20 cellular contexts compared by ENCODE assay signal in genomic region chr10:26612151-26612915, GRCh38.
DNase-seq lines count a peak whose midpoint lies in the region; ATAC-seq, FAIRE-seq and TF ChIP-seq lines count a peak whose summit lies in the region.
"Had no signal": no experiment of that assay in that cellular context is flagged by ENCODE, and none has a peak within 500 bp of the region (broad histone marks: within the 10 kb centered on the region; RNA-seq: fewer than 3 reads in every experiment).

No MANE protein-coding gene starts in this region.

- H3K4me1 ChIP-seq in stomach, result peaks cover 0 to 11% (median 0%) of the 10 kb centered on the region in 4 donors
- H3K4me1 ChIP-seq: BLaER1 treated with 17β-estradiol and CSF1 and Interleukin-3, amounts not matched to agents 10 nM and 100 nM; SJCRH30 had no signal

- DNase-seq in NCI-H226 (peak; percentile 5), left lobe of liver (ENCODE audit: low spot score) (no peak), stomach (peak; percentile 49), NCI-H510A treated with DMSO at 0.1 percent for 48 hours (lab: John Stamatoyannopoulos, UW) (no peak)
- DNase-seq in effector memory CD8-positive, alpha-beta T cell, result no peak
- DNase-seq in natural killer cell treated with Interleukin-12 subunit alpha and Interleukin-12 subunit beta and Interleukin-15 and Interleukin-18, amount 100 ng/mL, for 72 hours (ENCODE audit: low spot score), result no peak
- DNase-seq: CD8-positive, alpha-beta memory T cell; DND-41; H9; NCI-H1417 treated with DMSO at 0.1 percent for 48 hours; NCI-H187 treated with DMSO at 0.1 percent for 48 hours; NCI-H345; NCI-H526; PC-3; SJCRH30 had no signal

- H3K27me3 ChIP-seq in stomach, result no peaks in the 10 kb centered on the region
- H3K27me3 ChIP-seq: BLaER1 treated with 17β-estradiol and CSF1 and Interleukin-3, amounts not matched to agents 10 nM and 100 nM had no signal

- H3K36me3 Mint-ChIP-seq in effector memory CD8-positive, alpha-beta T cell (ENCODE audit: insufficient read depth), result no peaks in the 10 kb centered on the region
- no peaks in the 10 kb centered on the region for H3K36me3 Mint-ChIP-seq in natural killer cell treated with Interleukin-12 subunit alpha and Interleukin-12 subunit beta and Interleukin-15 and Interleukin-18, amount 100 ng/mL, for 72 hours
- H3K36me3 Mint-ChIP-seq: CD8-positive, alpha-beta memory T cell had no signal

- H3K4me3 ChIP-seq in stomach, result no peak overlapping the region
- H3K4me3 ChIP-seq: BLaER1 treated with 17β-estradiol and CSF1 and Interleukin-3, amounts not matched to agents 10 nM and 100 nM; SJCRH30 had no signal

- TF ChIP-seq EP300 in stomach (IDR thresholded peaks at IDR 0.05), result no peak

- H3K27ac ChIP-seq in stomach, result peak overlapping the region; percentile 36 to 88 (median 55)
- H3K27ac ChIP-seq: BLaER1 treated with 17β-estradiol and CSF1 and Interleukin-3, amounts not matched to agents 10 nM and 100 nM; KMS-11; RWPE1; SJCRH30 had no signal

- H3K4me1 Mint-ChIP-seq in effector memory CD8-positive, alpha-beta T cell (ENCODE audit: low read depth in 2 of 2), result no peaks in the 10 kb centered on the region
- no peaks in the 10 kb centered on the region for H3K4me1 Mint-ChIP-seq in natural killer cell treated with Interleukin-12 subunit alpha and Interleukin-12 subunit beta and Interleukin-15 and Interleukin-18, amount 100 ng/mL, for 72 hours (ENCODE audit: low read depth in 2 of 2)
- H3K4me1 Mint-ChIP-seq: CD8-positive, alpha-beta memory T cell; H9 had no signal

- no peak for TF ChIP-seq POLR2A in stomach (IDR thresholded peaks at IDR 0.05)

- intact Hi-C loops in stomach (cut with DNase I; ENCODE audit: low total_unique reads), result no loop called here

- no peak overlapping the region for H3K4me3 Mint-ChIP-seq in effector memory CD8-positive, alpha-beta T cell
- H3K4me3 Mint-ChIP-seq in natural killer cell treated with Interleukin-12 subunit alpha and Interleukin-12 subunit beta and Interleukin-15 and Interleukin-18, amount 100 ng/mL, for 72 hours, result no peak overlapping the region
- H3K4me3 Mint-ChIP-seq: CD8-positive, alpha-beta memory T cell; H9 had no signal

- H3K27me3 Mint-ChIP-seq in effector memory CD8-positive, alpha-beta T cell, result peaks cover 21 to 40% of the 10 kb centered on the region in 2 donors
- H3K27me3 Mint-ChIP-seq in natural killer cell treated with Interleukin-12 subunit alpha and Interleukin-12 subunit beta and Interleukin-15 and Interleukin-18, amount 100 ng/mL, for 72 hours, result peaks cover 17 to 28% of the 10 kb centered on the region in 2 donors

- H3K27ac Mint-ChIP-seq in effector memory CD8-positive, alpha-beta T cell, result no peak overlapping the region
- H3K27ac Mint-ChIP-seq in natural killer cell treated with Interleukin-12 subunit alpha and Interleukin-12 subunit beta and Interleukin-15 and Interleukin-18, amount 100 ng/mL, for 72 hours, result no peak overlapping the region
- H3K27ac Mint-ChIP-seq: CD8-positive, alpha-beta memory T cell had no signal

- TF ChIP-seq CTCF in stomach (IDR thresholded peaks at IDR 0.05), result no peak

- no peaks in the 10 kb centered on the region for H3K9me3 ChIP-seq in stomach
- H3K9me3 ChIP-seq: SJCRH30 had no signal

- no peaks in the 10 kb centered on the region for H3K36me3 ChIP-seq in stomach
- H3K36me3 ChIP-seq: BLaER1 treated with 17β-estradiol and CSF1 and Interleukin-3, amounts not matched to agents 10 nM and 100 nM; SJCRH30 had no signal

- 26 to 47% (median 38%) methylated on average over 5 of the region's 5 CpGs for WGBS in stomach, 5 donors

- peak; percentile 87 for ATAC-seq in left lobe of liver
- ATAC-seq in effector memory CD8-positive, alpha-beta T cell (replicated peaks), result no peak
- no peak for ATAC-seq in natural killer cell treated with Interleukin-12 subunit alpha and Interleukin-12 subunit beta and Interleukin-15 and Interleukin-18, amount 100 ng/mL, for 72 hours
- ATAC-seq: PC-3 had no signal

- no peaks in the 10 kb centered on the region for H3K9me3 Mint-ChIP-seq in effector memory CD8-positive, alpha-beta T cell
- no peaks in the 10 kb centered on the region for H3K9me3 Mint-ChIP-seq in natural killer cell treated with Interleukin-12 subunit alpha and Interleukin-12 subunit beta and Interleukin-15 and Interleukin-18, amount 100 ng/mL, for 72 hours
- H3K9me3 Mint-ChIP-seq: CD8-positive, alpha-beta memory T cell; H9 had no signal

- FAIRE-seq in colon (lab: Jason Lieb, UNC), result peak; percentile 38
- FAIRE-seq: D721Med had no signal

Comparison
In these comparisons a context has a peak if more than half of its experiments do, and no peak if none do; other contexts are left out.
1. DNase-seq: peak in NCI-H226 (single experiment) and stomach (single experiment); none in left lobe of liver (single experiment), effector memory CD8-positive, alpha-beta T cell (0 of 3), NCI-H510A treated with DMSO at 0.1 percent for 48 hours (single experiment) and natural killer cell treated with Interleukin-12 subunit alpha and Interleukin-12 subunit beta and Interleukin-15 and Interleukin-18, amount 100 ng/mL, for 72 hours (single experiment).